ENCODE assay signal across 9 cellular contexts in genomic region chr11:117230286-117230961, GRCh38. TPM values are rescaled to one million over a fixed set of nuclear protein-coding genes. Genes with fewer than 3 reads are reported as not detected.
DNase-seq lines count a peak whose midpoint lies in the region; ATAC-seq, FAIRE-seq and TF ChIP-seq lines count a peak whose summit lies in the region.
"Had no signal": no experiment of that assay in that cellular context is flagged by ENCODE, and none has a peak within 500 bp of the region (broad histone marks: within the 10 kb centered on the region; RNA-seq: fewer than 3 reads in every experiment).

No MANE protein-coding gene starts in this region.

- TF ChIP-seq EP300 in HepG2 (IDR thresholded peaks at IDR 0.05; ENCODE audit: low read depth in 2 of 2, low read length in 2 of 2): no peak
- no peak for TF ChIP-seq EP300 in HepG2 (CRISPR knock-in tag; IDR thresholded peaks at IDR 0.05; ENCODE audit: borderline replicate concordance)

- H2AFZ ChIP-seq in HepG2 (ENCODE audit: low read length): no peak overlapping the region

- intact Hi-C loops in HepG2 (cut with micrococcal nuclease; ENCODE audit: unreplicated experiment): loop anchor here (5.0 kb wide), 1 partner anchor 182 kb away; no protein-coding TSS in a partner anchor
- intact Hi-C loops in right lobe of liver (cut with DNase I): no loop called here
- intact Hi-C loops in thyroid gland (cut with DNase I): no loop called here

- H3K36me3 ChIP-seq in HepG2 (replicated peaks in 1 of 2; ENCODE audit: control insufficient read depth in 1 of 2, insufficient read depth in 2 of 2, low read length in 2 of 2) (peaks cover 2 to 9% of the 10 kb centered on the region in 2 experiments; a peak in 1 of 5 replicates), right lobe of liver (peaks cover 0 to 33% (median 7%) of the 10 kb centered on the region in 4 donors), iPS-18a (ENCODE audit: control insufficient read depth, low read depth, low read length) (peaks cover 21% of the 10 kb centered on the region), thyroid gland (peaks cover 25 to 33% of the 10 kb centered on the region in 2 donors)

- TF ChIP-seq RAD21 in HepG2 (CRISPR knock-in tag; IDR thresholded peaks at IDR 0.05): no peak

- POLR2A ChIA-PET in HepG2 (lab: Yijun Ruan, JAX): no interaction called here

- peak overlapping the region; percentile 99 for H3K4me2 ChIP-seq in HepG2 (ENCODE audit: low read depth, low read length)

- in situ Hi-C loops in HepG2 (cut with HindIII; ENCODE audit: extremely low pct_ligation_motif_present, low pct_unique_long_range_greater_than_20kb): loop anchor here (5.0 kb wide), 2 partner anchors 87 to 358 kb away; partner anchors contain the start of gene BACE1

- no peak for ATAC-seq in HepG2
- no peak for ATAC-seq in right lobe of liver
- ATAC-seq in stimulated activated naive CD8-positive, alpha-beta T cell treated with anti-CD3 and anti-CD28 coated beads, Interleukin-15, Interleukin-2, amounts not matched to agents 100 U/mL and 50 U/mL, for 24 hours: peak; percentile 68

- TF ChIP-seq CTCF in HepG2 (CRISPR knock-in tag; IDR thresholded peaks at IDR 0.05) (no peak), right lobe of liver (IDR thresholded peaks at IDR 0.05) (no peak), thyroid gland (IDR thresholded peaks at IDR 0.05) (no peak)

- no peak for DNase-seq in HepG2 (ENCODE audit: low spot score)
- no peak for DNase-seq in right lobe of liver
- DNase-seq in activated CD8-positive, alpha-beta memory T cell treated with anti-CD3 and anti-CD28 coated beads, Interleukin-2, amount 50 U/mL, for 4 hours: peak; percentile 44
- peak; percentile 60 for DNase-seq in stimulated activated naive CD8-positive, alpha-beta T cell treated with anti-CD3 and anti-CD28 coated beads, Interleukin-15, Interleukin-2, amounts not matched to agents 100 U/mL and 50 U/mL, for 24 hours
- DNase-seq in NCI-H345 (lab: John Stamatoyannopoulos, UW): no peak
- DNase-seq in thyroid gland: no peak
- no peak for DNase-seq in SW 1271 (lab: John Stamatoyannopoulos, UW)

- WGBS in HepG2 (ENCODE audit: low lambda C conversion rate): 70% methylated on average over 12 of the region's 12 CpGs
- 26% methylated on average over 12 of the region's 12 CpGs for WGBS in right lobe of liver (ENCODE audit: insufficient coverage, low coverage, low lambda C conversion rate, missing lambda C conversion rate)
- WGBS in thyroid gland, 2 donors: 72 to 78% methylated on average over 12 of the region's 12 CpGs

- H3K4me3 ChIP-seq in HepG2 (replicated peaks in 1 of 3; ENCODE audit: insufficient read depth in 1 of 3, low read depth in 2 of 3, low read length in 3 of 3) (peak overlapping the region; percentile 69 to 99 (median 99); a peak in 4 of 6 replicates), right lobe of liver (peak overlapping the region in 1 of 3 donors; percentile 97), iPS-18a (ENCODE audit: low read length) (peak overlapping the region; percentile 97), thyroid gland (replicated peaks in 1 of 3) (no peak overlapping the region)

- TF ChIP-seq POLR2A in HepG2 (IDR thresholded peaks at IDR 0.05; ENCODE audit: insufficient read depth in 1 of 2, low read depth in 2 of 2, low read length in 2 of 2) (no peak), right lobe of liver (IDR thresholded peaks at IDR 0.05) (no peak), thyroid gland (IDR thresholded peaks at IDR 0.05) (no peak)

- H3K27ac ChIP-seq in HepG2 (ENCODE audit: extremely low read length, insufficient read depth, low read length) (no peak overlapping the region), right lobe of liver (peak overlapping the region in 1 of 3 donors; percentile 89), iPS-18a (ENCODE audit: low read length) (no peak overlapping the region), thyroid gland (no peak overlapping the region)

- H3K9ac ChIP-seq in HepG2 (ENCODE audit: insufficient read depth, low read depth, low read length) (peak overlapping the region; percentile 78; the same call in 1 of the 2 replicates), iPS-18a (ENCODE audit: low read length) (no peak overlapping the region)

- H3K4me1 ChIP-seq in HepG2 (ENCODE audit: insufficient read depth, low read length): peaks cover 27% of the 10 kb centered on the region
- peaks cover 0 to 18% (median 6%) of the 10 kb centered on the region in 4 donors for H3K4me1 ChIP-seq in right lobe of liver
- peaks cover 7% of the 10 kb centered on the region for H3K4me1 ChIP-seq in iPS-18a (ENCODE audit: control insufficient read depth, low read depth, low read length)
- H3K4me1 ChIP-seq in thyroid gland: peaks cover 15 to 21% of the 10 kb centered on the region in 2 donors

- H3K79me2 ChIP-seq in HepG2 (ENCODE audit: insufficient read depth, low read length): peaks cover 10% of the 10 kb centered on the region

- no peaks in the 10 kb centered on the region for H3K9me3 ChIP-seq in HepG2 (ENCODE audit: low read length)
- no peaks in the 10 kb centered on the region for H3K9me3 ChIP-seq in right lobe of liver
- no peaks in the 10 kb centered on the region for H3K9me3 ChIP-seq in iPS-18a (ENCODE audit: control insufficient read depth, low read depth, low read length)
- no peaks in the 10 kb centered on the region for H3K9me3 ChIP-seq in thyroid gland

- BruUV-seq in HepG2 (replicated peaks; lab: Mats Ljungman, UMichigan): no TSS peak

- CTCF ChIA-PET in HepG2 (lab: Yijun Ruan, JAX; ENCODE audit: low intra/inter-chr PET ratio, low total read pairs): interaction anchor here (2.3 kb wide), 1 partner anchor 49 kb away, joined by 7 read pairs; no protein-coding TSS in a partner anchor

- no peak for FAIRE-seq in HepG2 (lab: Jason Lieb, UNC)

- H3K27me3 ChIP-seq in HepG2 (ENCODE audit: control insufficient read depth in 1 of 2, insufficient read depth in 2 of 2, low read length in 2 of 2): no peaks in the 10 kb centered on the region
- no peaks in the 10 kb centered on the region for H3K27me3 ChIP-seq in right lobe of liver
- H3K27me3 ChIP-seq in iPS-18a (ENCODE audit: control insufficient read depth, insufficient read depth, low read length): no peaks in the 10 kb centered on the region
- H3K27me3 ChIP-seq in thyroid gland: no peaks in the 10 kb centered on the region
- H3K27me3 ChIP-seq: cardiac muscle cell had no signal

- no peaks in the 10 kb centered on the region for H4K20me1 ChIP-seq in HepG2 (ENCODE audit: insufficient read depth, low read length)

RNA-seq across cellular contexts. Expression of gene PCSK7, which starts 1.4 kb away (rescaled TPM):
- total RNA-seq in HepG2 (2016; rRNA removed; fragmentation: Illumina TruSeq; extraction: Trizol) (6.8 and 13.8 TPM in 2 replicates), right lobe of liver (10 to 100 TPM; 19.3 to 28.5 (median 25.8) TPM), thyroid gland (10 to 100 TPM; 36.1 to 61.1 (median 47.5) TPM)
- total RNA-seq in HepG2 (2016; cell fraction: cytosol; rRNA removed; fragmentation: Illumina TruSeq; extraction: Trizol; ENCODE audit: low read depth): 7.8 and 8.9 TPM in 2 replicates
- total RNA-seq in HepG2 (2016; cell fraction: insoluble cytoplasmic fraction; rRNA removed; fragmentation: Illumina TruSeq; extraction: Trizol): 8.1 and 12.0 TPM in 2 replicates
- 6.1 and 6.3 TPM in 2 replicates for total RNA-seq in HepG2 (2016; cell fraction: membrane; rRNA removed; fragmentation: Illumina TruSeq; extraction: Trizol)
- total RNA-seq in HepG2 (2016; cell fraction: nucleus; rRNA removed; fragmentation: Illumina TruSeq; extraction: Trizol): 16.5 and 17.3 TPM in 2 replicates
- 13.4 and 14.4 TPM in 2 replicates for polyA plus RNA-seq in HepG2 (2011; rRNA removed)
- 6.8 and 10.0 TPM in 2 replicates for polyA plus RNA-seq in HepG2 (2011; cell fraction: cytosol; rRNA removed)
- polyA plus RNA-seq in HepG2 (2011; cell fraction: nucleus; rRNA removed): 63.6 and 86.3 TPM in 2 replicates
- 4.8 and 7.7 TPM in 2 replicates for polyA plus RNA-seq in HepG2 (2012)
- polyA plus RNA-seq in HepG2 (2016; cell fraction: cytosol; fragmentation: Illumina TruSeq; extraction: Trizol; ENCODE audit: low read depth): 1.6 and 1.8 TPM in 2 replicates
- polyA plus RNA-seq in HepG2 (2016; cell fraction: insoluble cytoplasmic fraction; fragmentation: Illumina TruSeq; extraction: Trizol; ENCODE audit: low read depth): 7.1 and 8.6 TPM in 2 replicates
- 3.0 and 4.2 TPM in 2 replicates for polyA plus RNA-seq in HepG2 (2016; cell fraction: membrane; fragmentation: Illumina TruSeq; extraction: Trizol; ENCODE audit: low read depth)
- polyA plus RNA-seq in HepG2 (2016; cell fraction: nucleus; fragmentation: Illumina TruSeq; extraction: Trizol; ENCODE audit: insufficient read depth, low read depth): 59.8 and 63.8 TPM in 2 replicates
- 16.5 and 37.7 TPM in 2 replicates for polyA minus RNA-seq in HepG2 (2011; rRNA and poly(A)+ RNA removed; ENCODE audit: low replicate concordance)
- polyA minus RNA-seq in HepG2 (2011; cell fraction: cytosol; rRNA and poly(A)+ RNA removed): 3.3 and 6.0 TPM in 2 replicates
- polyA minus RNA-seq in HepG2 (2011; cell fraction: nucleus; rRNA and poly(A)+ RNA removed): 13.0 and 13.4 TPM in 2 replicates

RNA-seq across cellular contexts. Expression of gene RNF214, which starts 2.0 kb away (rescaled TPM):
- 10.7 and 12.4 TPM in 2 replicates for total RNA-seq in HepG2 (2016; rRNA removed; fragmentation: Illumina TruSeq; extraction: Trizol)
- 4.7 and 5.5 TPM in 2 replicates for total RNA-seq in HepG2 (2016; cell fraction: cytosol; rRNA removed; fragmentation: Illumina TruSeq; extraction: Trizol; ENCODE audit: low read depth)
- total RNA-seq in HepG2 (2016; cell fraction: insoluble cytoplasmic fraction; rRNA removed; fragmentation: Illumina TruSeq; extraction: Trizol): 10.0 and 10.5 TPM in 2 replicates
- 8.0 and 9.2 TPM in 2 replicates for total RNA-seq in HepG2 (2016; cell fraction: membrane; rRNA removed; fragmentation: Illumina TruSeq; extraction: Trizol)
- total RNA-seq in HepG2 (2016; cell fraction: nucleus; rRNA removed; fragmentation: Illumina TruSeq; extraction: Trizol): 11.2 and 11.4 TPM in 2 replicates
- polyA plus RNA-seq in HepG2 (2011; rRNA removed): 12.6 and 12.8 TPM in 2 replicates
- 5.0 and 8.9 TPM in 2 replicates for polyA plus RNA-seq in HepG2 (2011; cell fraction: cytosol; rRNA removed)
- polyA plus RNA-seq in HepG2 (2011; cell fraction: nucleus; rRNA removed): 20.8 and 21.2 TPM in 2 replicates
- 9.1 and 10.6 TPM in 2 replicates for polyA plus RNA-seq in HepG2 (2012)
- polyA plus RNA-seq in HepG2 (2016; cell fraction: cytosol; fragmentation: Illumina TruSeq; extraction: Trizol; ENCODE audit: low read depth): 2.7 and 3.1 TPM in 2 replicates
- polyA plus RNA-seq in HepG2 (2016; cell fraction: insoluble cytoplasmic fraction; fragmentation: Illumina TruSeq; extraction: Trizol; ENCODE audit: low read depth): 10.6 and 13.7 TPM in 2 replicates
- 4.7 and 5.8 TPM in 2 replicates for polyA plus RNA-seq in HepG2 (2016; cell fraction: membrane; fragmentation: Illumina TruSeq; extraction: Trizol; ENCODE audit: low read depth)
- polyA plus RNA-seq in HepG2 (2016; cell fraction: nucleus; fragmentation: Illumina TruSeq; extraction: Trizol; ENCODE audit: insufficient read depth, low read depth): 26.2 and 27.4 TPM in 2 replicates
- polyA minus RNA-seq in HepG2 (2011; rRNA and poly(A)+ RNA removed; ENCODE audit: low replicate concordance): 20.7 and 43.7 TPM in 2 replicates
- 10.5 and 12.9 TPM in 2 replicates for polyA minus RNA-seq in HepG2 (2011; cell fraction: cytosol; rRNA and poly(A)+ RNA removed)
- 18.7 and 20.5 TPM in 2 replicates for polyA minus RNA-seq in HepG2 (2011; cell fraction: nucleus; rRNA and poly(A)+ RNA removed)
- 1 to 10 TPM; 5.6 to 9.4 (median 7.3) TPM for total RNA-seq in right lobe of liver
- total RNA-seq in thyroid gland: 10 to 100 TPM; 17.4 to 22.8 (median 20.0) TPM

RNA-seq across cellular contexts. Expression of gene TAGLN, which starts 31.3 kb away (rescaled TPM):
- total RNA-seq in HepG2 (2016; rRNA removed; fragmentation: Illumina TruSeq; extraction: Trizol) (75.4 and 93.7 TPM in 2 replicates), right lobe of liver (100 to 1,000 TPM in 4 of 6 experiments, 10 to 100 TPM in 2; 41.2 to 158 (median 112) TPM), thyroid gland (100 to 1,000 TPM; 155 to 407 (median 229) TPM)
- total RNA-seq in HepG2 (2016; cell fraction: cytosol; rRNA removed; fragmentation: Illumina TruSeq; extraction: Trizol; ENCODE audit: low read depth): 15.8 and 16.5 TPM in 2 replicates
- 83.7 and 102 TPM in 2 replicates for total RNA-seq in HepG2 (2016; cell fraction: insoluble cytoplasmic fraction; rRNA removed; fragmentation: Illumina TruSeq; extraction: Trizol)
- total RNA-seq in HepG2 (2016; cell fraction: membrane; rRNA removed; fragmentation: Illumina TruSeq; extraction: Trizol): 20.1 and 22.3 TPM in 2 replicates
- total RNA-seq in HepG2 (2016; cell fraction: nucleus; rRNA removed; fragmentation: Illumina TruSeq; extraction: Trizol): 36.8 and 37.1 TPM in 2 replicates
- 12.6 and 14.1 TPM in 2 replicates for polyA plus RNA-seq in HepG2 (2011; rRNA removed)
- 11.6 and 11.8 TPM in 2 replicates for polyA plus RNA-seq in HepG2 (2011; cell fraction: cytosol; rRNA removed)
- polyA plus RNA-seq in HepG2 (2011; cell fraction: nucleus; rRNA removed): 25.0 and 34.5 TPM in 2 replicates
- 3.6 and 5.8 TPM in 2 replicates for polyA plus RNA-seq in HepG2 (2012)
- polyA plus RNA-seq in HepG2 (2016; cell fraction: cytosol; fragmentation: Illumina TruSeq; extraction: Trizol; ENCODE audit: low read depth): 19.4 and 20.0 TPM in 2 replicates
- 110 TPM in 2 replicates for polyA plus RNA-seq in HepG2 (2016; cell fraction: insoluble cytoplasmic fraction; fragmentation: Illumina TruSeq; extraction: Trizol; ENCODE audit: low read depth)
- polyA plus RNA-seq in HepG2 (2016; cell fraction: membrane; fragmentation: Illumina TruSeq; extraction: Trizol; ENCODE audit: low read depth): 20.4 and 20.8 TPM in 2 replicates
- polyA plus RNA-seq in HepG2 (2016; cell fraction: nucleus; fragmentation: Illumina TruSeq; extraction: Trizol; ENCODE audit: insufficient read depth, low read depth): 55.4 and 61.9 TPM in 2 replicates
- 1.5 and 8.0 TPM in 2 replicates for polyA minus RNA-seq in HepG2 (2011; rRNA and poly(A)+ RNA removed; ENCODE audit: low replicate concordance)
- polyA minus RNA-seq in HepG2 (2011; cell fraction: cytosol; rRNA and poly(A)+ RNA removed): 2.4 and 3.3 TPM in 2 replicates
- polyA minus RNA-seq in HepG2 (2011; cell fraction: nucleus; rRNA and poly(A)+ RNA removed): 5.0 and 7.5 TPM in 2 replicates

RNA-seq across cellular contexts. Expression of gene SIDT2, which starts 51.9 kb away (rescaled TPM):
- total RNA-seq in HepG2 (2016; rRNA removed; fragmentation: Illumina TruSeq; extraction: Trizol): 6.8 and 11.5 TPM in 2 replicates
- 8.7 and 10.3 TPM in 2 replicates for total RNA-seq in HepG2 (2016; cell fraction: cytosol; rRNA removed; fragmentation: Illumina TruSeq; extraction: Trizol; ENCODE audit: low read depth)
- total RNA-seq in HepG2 (2016; cell fraction: insoluble cytoplasmic fraction; rRNA removed; fragmentation: Illumina TruSeq; extraction: Trizol): 6.4 and 12.0 TPM in 2 replicates
- 8.6 and 9.5 TPM in 2 replicates for total RNA-seq in HepG2 (2016; cell fraction: membrane; rRNA removed; fragmentation: Illumina TruSeq; extraction: Trizol)
- total RNA-seq in HepG2 (2016; cell fraction: nucleus; rRNA removed; fragmentation: Illumina TruSeq; extraction: Trizol): 15.6 and 17.2 TPM in 2 replicates
- 26.8 and 28.0 TPM in 2 replicates for polyA plus RNA-seq in HepG2 (2011; rRNA removed)
- 10.5 and 14.3 TPM in 2 replicates for polyA plus RNA-seq in HepG2 (2011; cell fraction: cytosol; rRNA removed)
- 82.0 and 109 TPM in 2 replicates for polyA plus RNA-seq in HepG2 (2011; cell fraction: nucleus; rRNA removed)
- 15.1 and 15.4 TPM in 2 replicates for polyA plus RNA-seq in HepG2 (2012)
- 1.9 and 2.2 TPM in 2 replicates for polyA plus RNA-seq in HepG2 (2016; cell fraction: cytosol; fragmentation: Illumina TruSeq; extraction: Trizol; ENCODE audit: low read depth)
- 7.8 and 8.9 TPM in 2 replicates for polyA plus RNA-seq in HepG2 (2016; cell fraction: insoluble cytoplasmic fraction; fragmentation: Illumina TruSeq; extraction: Trizol; ENCODE audit: low read depth)
- polyA plus RNA-seq in HepG2 (2016; cell fraction: membrane; fragmentation: Illumina TruSeq; extraction: Trizol; ENCODE audit: low read depth): 6.0 and 6.6 TPM in 2 replicates
- polyA plus RNA-seq in HepG2 (2016; cell fraction: nucleus; fragmentation: Illumina TruSeq; extraction: Trizol; ENCODE audit: insufficient read depth, low read depth): 24.9 and 26.7 TPM in 2 replicates
- 25.1 and 71.4 TPM in 2 replicates for polyA minus RNA-seq in HepG2 (2011; rRNA and poly(A)+ RNA removed; ENCODE audit: low replicate concordance)
- polyA minus RNA-seq in HepG2 (2011; cell fraction: cytosol; rRNA and poly(A)+ RNA removed): 11.7 and 19.1 TPM in 2 replicates
- polyA minus RNA-seq in HepG2 (2011; cell fraction: nucleus; rRNA and poly(A)+ RNA removed): 32.3 and 34.8 TPM in 2 replicates
- 10 to 100 TPM; 24.6 to 49.9 (median 35.5) TPM for total RNA-seq in right lobe of liver
- 10 to 100 TPM; 31.8 to 54.5 (median 42.3) TPM for total RNA-seq in thyroid gland

Comparison
In these comparisons a context has a peak if more than half of its experiments do, and no peak if none do; other contexts are left out.
1. DNase-seq: peak in activated CD8-positive, alpha-beta memory T cell treated with anti-CD3 and anti-CD28 coated beads, Interleukin-2, amount 50 U/mL, for 4 hours (single experiment) and stimulated activated naive CD8-positive, alpha-beta T cell treated with anti-CD3 and anti-CD28 coated beads, Interleukin-15, Interleukin-2, amounts not matched to agents 100 U/mL and 50 U/mL, for 24 hours (single experiment); none in HepG2 (single experiment), right lobe of liver (0 of 3), NCI-H345 (single experiment), thyroid gland (0 of 2) and SW 1271 (0 of 2).
2. H3K4me3 ChIP-seq: peak in HepG2 (3 of 3) and iPS-18a (single experiment); none in thyroid gland (0 of 3).